ENCODE assay signal across 9 cellular contexts in the genomic region with DNA sequence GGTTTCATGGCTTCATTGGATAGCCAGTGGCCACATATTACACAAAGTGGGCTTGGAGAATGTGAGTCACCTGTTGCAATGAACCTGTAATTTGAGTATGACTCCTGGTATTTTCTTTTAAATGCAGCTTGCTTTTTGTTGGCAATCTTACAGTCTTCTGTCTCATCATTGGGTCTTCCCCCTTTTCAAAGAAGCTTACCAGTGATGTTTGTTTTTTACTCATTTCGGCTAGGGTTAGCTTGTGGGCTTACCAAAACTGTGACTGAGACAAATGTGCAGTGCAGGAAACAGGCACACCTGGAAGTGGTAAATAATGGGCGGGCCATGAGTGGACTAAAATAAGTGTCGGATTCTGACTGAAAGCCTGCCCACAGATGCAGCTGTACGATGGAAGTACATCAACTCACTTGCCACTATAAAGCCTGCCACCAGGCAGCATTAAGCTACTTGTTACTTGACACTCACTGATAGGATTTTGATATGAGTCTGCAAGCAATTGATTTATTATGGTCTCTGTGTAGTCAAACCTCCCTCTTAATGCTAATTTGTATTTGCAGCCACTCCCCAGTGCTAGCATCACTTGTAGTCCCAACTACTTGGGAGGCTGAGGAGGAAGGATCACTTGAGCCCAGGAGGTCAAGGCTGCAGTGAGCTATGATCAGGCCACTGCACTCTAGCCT. TPM values are rescaled to one million over a fixed set of nuclear protein-coding genes. Genes with fewer than 3 reads are reported as not detected.
DNase-seq lines count a peak whose midpoint lies in the region; ATAC-seq lines count a peak whose summit lies in the region.
"Had no signal": no experiment of that assay in that cellular context is flagged by ENCODE, and none has a peak within 500 bp of the region (broad histone marks: within the 10 kb centered on the region; RNA-seq: fewer than 3 reads in every experiment).

No MANE protein-coding gene starts in this region.

- intact Hi-C loops in activated CD4-positive, alpha-beta memory T cell treated with anti-CD3 and anti-CD28 coated beads for 36 hours (cut with micrococcal nuclease): loop anchor here (1.0 to 10.0 kb wide), 11 partner anchors 7 to 922 kb away; a partner anchor contains a TSS
- intact Hi-C loops in left colon (cut with DNase I, micrococcal nuclease): no loop called here

- peaks cover 5% of the 10 kb centered on the region for H3K27me3 Mint-ChIP-seq in activated CD4-positive, alpha-beta memory T cell treated with anti-CD3 and anti-CD28 coated beads for 36 hours

- H3K36me3 Mint-ChIP-seq in activated CD4-positive, alpha-beta memory T cell treated with anti-CD3 and anti-CD28 coated beads for 36 hours: no peaks in the 10 kb centered on the region

- peak overlapping the region; percentile 60 for H3K27ac Mint-ChIP-seq in activated CD4-positive, alpha-beta memory T cell treated with anti-CD3 and anti-CD28 coated beads for 36 hours
- H3K27ac Mint-ChIP-seq: nephron had no signal

- CTCF ChIA-PET in activated CD4-positive, alpha-beta memory T cell treated with anti-CD3 and anti-CD28 coated beads for 36 hours (lab: Charles Lee): interaction anchor here (0.6 to 2.7 kb wide), 14 partner anchors 9 to 800 kb away, joined by 3 to 32 read pairs (median 5); no protein-coding TSS in a partner anchor

- peak; percentile 10 to 41 for DNase-seq in stimulated activated CD4-positive, alpha-beta T cell treated with anti-CD3 and anti-CD28 coated beads, Interleukin-12 subunit alpha, Interleukin-12 subunit beta, amount 100 ng/mL, for 24 hours (ENCODE audit: low read depth in 2 of 2)
- no peak for DNase-seq in stimulated activated CD4-positive, alpha-beta T cell treated with anti-CD3 and anti-CD28 coated beads, Interleukin-12 subunit alpha, Interleukin-12 subunit beta, amount 100 ng/mL, for 4 hours
- peak; percentile 91 for DNase-seq in activated CD4-positive, alpha-beta memory T cell treated with anti-CD3 and anti-CD28 coated beads for 36 hours
- DNase-seq in stimulated activated CD4-positive, alpha-beta T cell treated with anti-CD3 and anti-CD28 coated beads, Interleukin-4, amount 100 ng/mL, for 48 hours (ENCODE audit: low read depth in 2 of 2): peak; percentile 36 to 64
- DNase-seq in left colon (no peak), OCI-M2 (lab: John Stamatoyannopoulos, UW; ENCODE audit: unreplicated experiment) (no peak), substantia nigra (lab: John Stamatoyannopoulos, UW) (no peak)

- H3K4me1 Mint-ChIP-seq in activated CD4-positive, alpha-beta memory T cell treated with anti-CD3 and anti-CD28 coated beads for 36 hours (ENCODE audit: low read depth): peaks cover 42% of the 10 kb centered on the region

- no peaks in the 10 kb centered on the region for H3K9me3 Mint-ChIP-seq in activated CD4-positive, alpha-beta memory T cell treated with anti-CD3 and anti-CD28 coated beads for 36 hours
- H3K9me3 Mint-ChIP-seq: nephron had no signal

- H3K4me3 Mint-ChIP-seq in activated CD4-positive, alpha-beta memory T cell treated with anti-CD3 and anti-CD28 coated beads for 36 hours: no peak overlapping the region

- H3K27ac ChIP-seq in substantia nigra (ENCODE audit: low read depth, low read length, poor library complexity, severe bottlenecking): no peak overlapping the region

- POLR2A ChIA-PET in activated CD4-positive, alpha-beta memory T cell treated with anti-CD3 and anti-CD28 coated beads for 36 hours (lab: Charles Lee): interaction anchor here (0.9 to 2.6 kb wide), 7 partner anchors 8 to 114 kb away, joined by 3 to 30 read pairs (median 15); no protein-coding TSS in a partner anchor

- ATAC-seq in HG03196 (IDR thresholded peaks at IDR 0.05; ENCODE audit: unreplicated experiment) (peak; percentile 78), left colon (no peak)

RNA-seq across cellular contexts. Expression of a gene that starts 4.2 kb away (rescaled TPM):
- 1 to 10 TPM; 1.6 to 1.8 TPM for total RNA-seq in activated CD4-positive, alpha-beta memory T cell treated with anti-CD3 and anti-CD28 coated beads for 36 hours
- total RNA-seq in left colon: 1 to 10 TPM; 4.6 to 6.8 TPM

Comparison
In these comparisons a context has a peak if more than half of its experiments do, and no peak if none do; other contexts are left out.
1. DNase-seq: peak in stimulated activated CD4-positive, alpha-beta T cell treated with anti-CD3 and anti-CD28 coated beads, Interleukin-12 subunit alpha, Interleukin-12 subunit beta, amount 100 ng/mL, for 24 hours (2 of 2), activated CD4-positive, alpha-beta memory T cell treated with anti-CD3 and anti-CD28 coated beads for 36 hours (single experiment) and stimulated activated CD4-positive, alpha-beta T cell treated with anti-CD3 and anti-CD28 coated beads, Interleukin-4, amount 100 ng/mL, for 48 hours (2 of 2); none in stimulated activated CD4-positive, alpha-beta T cell treated with anti-CD3 and anti-CD28 coated beads, Interleukin-12 subunit alpha, Interleukin-12 subunit beta, amount 100 ng/mL, for 4 hours (single experiment), left colon (0 of 2), OCI-M2 (single experiment) and substantia nigra (0 of 49).